9 cellular contexts compared by ENCODE assay signal in genomic region chr1:201715801-201716741, GRCh38.
DNase-seq lines count a peak whose midpoint lies in the region; ATAC-seq, FAIRE-seq and TF ChIP-seq lines count a peak whose summit lies in the region.
"Had no signal": no experiment of that assay in that cellular context is flagged by ENCODE, and none has a peak within 500 bp of the region (broad histone marks: within the 10 kb centered on the region; RNA-seq: fewer than 3 reads in every experiment).

No MANE protein-coding gene starts in this region.

- no peaks in the 10 kb centered on the region for H3K36me3 Mint-ChIP-seq in activated T-cell treated with anti-CD3 and anti-CD28 coated beads, Interleukin-2, amount 50 U/mL, for 72 hours (ENCODE audit: insufficient read depth in 2 of 2)
- H3K36me3 Mint-ChIP-seq in CD8-positive, alpha-beta T cell = no peaks in the 10 kb centered on the region

- intact Hi-C loops in right lobe of liver (cut with DNase I) = no loop called here
- intact Hi-C loops in HepG2 (cut with micrococcal nuclease; ENCODE audit: unreplicated experiment) = no loop called here
- intact Hi-C loops in CD8-positive, alpha-beta T cell (cut with DNase I, micrococcal nuclease) = no loop called here

- H3K4me3 ChIP-seq in right lobe of liver (no peak overlapping the region), HepG2 (replicated peaks in 1 of 3; ENCODE audit: insufficient read depth in 1 of 3, low read depth in 2 of 3, low read length in 3 of 3) (no peak overlapping the region), muscle layer of colon (ENCODE audit: low read depth in 1 of 2, low read length in 2 of 2) (no peak overlapping the region)
- H3K4me3 ChIP-seq in CD8-positive, alpha-beta T cell (ENCODE audit: low read depth, low read length) = no peak overlapping the region

- H3K27me3 ChIP-seq in right lobe of liver (no peaks in the 10 kb centered on the region), HepG2 (ENCODE audit: control insufficient read depth in 1 of 2, insufficient read depth in 2 of 2, low read length in 2 of 2) (peaks cover 2 to 40% of the 10 kb centered on the region in 2 experiments; a peak in 3 of 5 replicates), muscle layer of colon (ENCODE audit: control insufficient read depth in 1 of 2, insufficient read depth in 2 of 2, low read length in 2 of 2) (no peaks in the 10 kb centered on the region)
- H3K27me3 ChIP-seq in CD8-positive, alpha-beta T cell (ENCODE audit: insufficient read depth, low read length) = no peaks in the 10 kb centered on the region

- no peak overlapping the region for H3K4me3 Mint-ChIP-seq in activated T-cell treated with anti-CD3 and anti-CD28 coated beads, Interleukin-2, amount 50 U/mL, for 72 hours
- H3K4me3 Mint-ChIP-seq in CD8-positive, alpha-beta T cell = no peak overlapping the region

- no peak overlapping the region for H3K9ac ChIP-seq in HepG2 (ENCODE audit: insufficient read depth, low read depth, low read length)
- H3K9ac ChIP-seq in muscle layer of colon (ENCODE audit: low read length) = no peak overlapping the region

- no peaks in the 10 kb centered on the region for H3K36me3 ChIP-seq in right lobe of liver
- no peaks in the 10 kb centered on the region for H3K36me3 ChIP-seq in HepG2 (replicated peaks in 1 of 2; ENCODE audit: control insufficient read depth in 1 of 2, insufficient read depth in 2 of 2, low read length in 2 of 2)
- peaks cover 19% of the 10 kb centered on the region for H3K36me3 ChIP-seq in muscle layer of colon (ENCODE audit: insufficient read depth, low read length)
- H3K36me3 ChIP-seq in CD8-positive, alpha-beta T cell (ENCODE audit: insufficient read depth, low read length) = no peaks in the 10 kb centered on the region

- in situ Hi-C loops in HepG2 (cut with HindIII; ENCODE audit: extremely low pct_ligation_motif_present, low pct_unique_long_range_greater_than_20kb) = no loop called here

- no TSS peak for BruUV-seq in HepG2 (replicated peaks; lab: Mats Ljungman, UMichigan)

- H3K4me2 ChIP-seq in HepG2 (ENCODE audit: low read depth, low read length) = no peak overlapping the region

- no peak for TF ChIP-seq POLR2A in right lobe of liver (IDR thresholded peaks at IDR 0.05)
- TF ChIP-seq POLR2A in HepG2 (IDR thresholded peaks at IDR 0.05; ENCODE audit: insufficient read depth in 1 of 2, low read depth in 2 of 2, low read length in 2 of 2) = no peak

- TF ChIP-seq CTCF in right lobe of liver (IDR thresholded peaks at IDR 0.05) (no peak), HepG2 (CRISPR knock-in tag; IDR thresholded peaks at IDR 0.05) (no peak)
- TF ChIP-seq CTCF in CD8-positive, alpha-beta T cell (IDR thresholded peaks at IDR 0.05) = no peak

- no peaks in the 10 kb centered on the region for H3K79me2 ChIP-seq in HepG2 (ENCODE audit: insufficient read depth, low read length)

- no peak overlapping the region for H3K27ac Mint-ChIP-seq in activated T-cell treated with anti-CD3 and anti-CD28 coated beads, Interleukin-2, amount 50 U/mL, for 72 hours
- H3K27ac Mint-ChIP-seq in CD8-positive, alpha-beta T cell = no peak overlapping the region

- H3K9me3 Mint-ChIP-seq in activated T-cell treated with anti-CD3 and anti-CD28 coated beads, Interleukin-2, amount 50 U/mL, for 72 hours = no peaks in the 10 kb centered on the region
- H3K9me3 Mint-ChIP-seq in CD8-positive, alpha-beta T cell = no peaks in the 10 kb centered on the region

- H3K27ac ChIP-seq in right lobe of liver (peak overlapping the region in 2 of 3 donors; percentile 44 to 48), HepG2 (ENCODE audit: extremely low read length, insufficient read depth, low read length) (no peak overlapping the region), angular gyrus (ENCODE audit: low read depth, low read length) (peak overlapping the region; percentile 99), muscle layer of colon (ENCODE audit: low read depth, low read length) (peak overlapping the region; percentile 59)
- no peak overlapping the region for H3K27ac ChIP-seq in CD8-positive, alpha-beta T cell (ENCODE audit: low read depth, low read length)

- no peaks in the 10 kb centered on the region for H3K4me1 ChIP-seq in right lobe of liver
- H3K4me1 ChIP-seq in HepG2 (ENCODE audit: insufficient read depth, low read length) = no peaks in the 10 kb centered on the region
- peaks cover 82% of the 10 kb centered on the region for H3K4me1 ChIP-seq in muscle layer of colon (ENCODE audit: insufficient read depth, low read length)
- no peaks in the 10 kb centered on the region for H3K4me1 ChIP-seq in CD8-positive, alpha-beta T cell (ENCODE audit: insufficient read depth, low read length)

- no peak overlapping the region for H2AFZ ChIP-seq in HepG2 (ENCODE audit: low read length)

- no peaks in the 10 kb centered on the region for H3K27me3 Mint-ChIP-seq in activated T-cell treated with anti-CD3 and anti-CD28 coated beads, Interleukin-2, amount 50 U/mL, for 72 hours (ENCODE audit: low read depth)
- H3K27me3 Mint-ChIP-seq in CD8-positive, alpha-beta T cell (ENCODE audit: low read depth) = no peaks in the 10 kb centered on the region

- CTCF ChIA-PET in HepG2 (lab: Yijun Ruan, JAX; ENCODE audit: low intra/inter-chr PET ratio, low total read pairs) = no interaction called here
- CTCF ChIA-PET in CD8-positive, alpha-beta T cell (lab: Charles Lee) = interaction anchor here (1.2 to 10.8 kb wide), 3 partner anchors 10 to 75 kb away, joined by 4 to 151 read pairs (median 5); no protein-coding TSS in a partner anchor

- FAIRE-seq in HepG2 (lab: Jason Lieb, UNC) = no peak

- H4K20me1 ChIP-seq in HepG2 (ENCODE audit: insufficient read depth, low read length) = no peaks in the 10 kb centered on the region

- H3K4me1 Mint-ChIP-seq in activated T-cell treated with anti-CD3 and anti-CD28 coated beads, Interleukin-2, amount 50 U/mL, for 72 hours (ENCODE audit: low read depth) = no peaks in the 10 kb centered on the region
- H3K4me1 Mint-ChIP-seq in CD8-positive, alpha-beta T cell (ENCODE audit: low read depth) = no peaks in the 10 kb centered on the region

- TF ChIP-seq EP300 in HepG2 (IDR thresholded peaks at IDR 0.05; ENCODE audit: low read depth in 2 of 2, low read length in 2 of 2) (no peak), HepG2 (CRISPR knock-in tag; IDR thresholded peaks at IDR 0.05; ENCODE audit: borderline replicate concordance) (no peak)

- DNase-seq in right lobe of liver (no peak), HepG2 (ENCODE audit: low spot score) (no peak)
- no peak for DNase-seq in activated T-cell treated with anti-CD3 and anti-CD28 coated beads, Interleukin-2, amount 50 U/mL, for 72 hours
- no peak for DNase-seq in CD8-positive, alpha-beta T cell
- DNase-seq: retina had no signal

- no peaks in the 10 kb centered on the region for H3K9me3 ChIP-seq in right lobe of liver
- H3K9me3 ChIP-seq in HepG2 (ENCODE audit: low read length) = no peaks in the 10 kb centered on the region
- no peaks in the 10 kb centered on the region for H3K9me3 ChIP-seq in muscle layer of colon (ENCODE audit: low read length)
- no peaks in the 10 kb centered on the region for H3K9me3 ChIP-seq in CD8-positive, alpha-beta T cell (ENCODE audit: low read length)

- ATAC-seq in right lobe of liver (peak; percentile 29 to 64 (median 38)), HepG2 (no peak), HG03039 (IDR thresholded peaks at IDR 0.05; ENCODE audit: unreplicated experiment) (no peak), HG03280 (IDR thresholded peaks at IDR 0.05; ENCODE audit: unreplicated experiment) (no peak)
- no peak for ATAC-seq in activated T-cell treated with anti-CD3 and anti-CD28 coated beads, Interleukin-2, amount 50 U/mL, for 72 hours (replicated peaks in 1 of 2)
- no peak for ATAC-seq in CD8-positive, alpha-beta T cell

- no peak for TF ChIP-seq RAD21 in HepG2 (CRISPR knock-in tag; IDR thresholded peaks at IDR 0.05)

- POLR2A ChIA-PET in HepG2 (lab: Yijun Ruan, JAX) = no interaction called here
- POLR2A ChIA-PET in CD8-positive, alpha-beta T cell (lab: Charles Lee) = no interaction called here

- WGBS in right lobe of liver (ENCODE audit: insufficient coverage, low coverage, low lambda C conversion rate, missing lambda C conversion rate) = 66% methylated on average over 10 of the region's 11 CpGs
- 6% methylated on average over 10 of the region's 11 CpGs for WGBS in HepG2 (ENCODE audit: low lambda C conversion rate)

TF ChIP-seq in HepG2, 621 proteins besides CTCF, POLR2A, EP300 and RAD21 (continues in another document):
- TF ChIP-seq UBTF (CRISPR knock-in tag; IDR thresholded peaks at IDR 0.05) (no peak), SMAD3 (CRISPR knock-in tag; IDR thresholded peaks at IDR 0.05) (no peak), TP53 (CRISPR knock-in tag; conservative IDR thresholded peaks at IDR 0.05) (no peak), TARDBP (CRISPR knock-in tag; IDR thresholded peaks at IDR 0.05) (no peak), ZNF160 (CRISPR knock-in tag; IDR thresholded peaks at IDR 0.05) (no peak), KDM5B (CRISPR knock-in tag; IDR thresholded peaks at IDR 0.05; ENCODE audit: borderline replicate concordance) (no peak), PHF5A (CRISPR knock-in tag; IDR thresholded peaks at IDR 0.05; ENCODE audit: low read depth, unreplicated experiment) (no peak), MAFG (CRISPR knock-in tag; IDR thresholded peaks at IDR 0.05) (no peak)
- TF ChIP-seq, protein P1, sequence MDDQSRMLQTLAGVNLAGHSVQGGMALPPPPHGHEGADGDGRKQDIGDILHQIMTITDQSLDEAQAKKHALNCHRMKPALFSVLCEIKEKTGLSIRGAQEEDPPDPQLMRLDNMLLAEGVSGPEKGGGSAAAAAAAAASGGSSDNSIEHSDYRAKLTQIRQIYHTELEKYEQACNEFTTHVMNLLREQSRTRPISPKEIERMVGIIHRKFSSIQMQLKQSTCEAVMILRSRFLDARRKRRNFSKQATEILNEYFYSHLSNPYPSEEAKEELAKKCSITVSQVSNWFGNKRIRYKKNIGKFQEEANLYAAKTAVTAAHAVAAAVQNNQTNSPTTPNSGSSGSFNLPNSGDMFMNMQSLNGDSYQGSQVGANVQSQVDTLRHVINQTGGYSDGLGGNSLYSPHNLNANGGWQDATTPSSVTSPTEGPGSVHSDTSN (CRISPR knock-in tag; IDR thresholded peaks at IDR 0.05; ENCODE audit: borderline replicate concordance) = no peak

Comparison
In these comparisons a context has a peak if more than half of its experiments do, and no peak if none do; other contexts are left out.
1. ATAC-seq: peak in right lobe of liver (4 of 4); none in HepG2 (single experiment), activated T-cell treated with anti-CD3 and anti-CD28 coated beads, Interleukin-2, amount 50 U/mL, for 72 hours (0 of 2), CD8-positive, alpha-beta T cell (single experiment), HG03039 (single experiment) and HG03280 (single experiment).
2. H3K27ac ChIP-seq: peak in right lobe of liver (2 of 3), angular gyrus (single experiment) and muscle layer of colon (single experiment); none in HepG2 (single experiment) and CD8-positive, alpha-beta T cell (single experiment).